Comparison of ENCODE assay signal across 23 cellular contexts in the genomic region with DNA sequence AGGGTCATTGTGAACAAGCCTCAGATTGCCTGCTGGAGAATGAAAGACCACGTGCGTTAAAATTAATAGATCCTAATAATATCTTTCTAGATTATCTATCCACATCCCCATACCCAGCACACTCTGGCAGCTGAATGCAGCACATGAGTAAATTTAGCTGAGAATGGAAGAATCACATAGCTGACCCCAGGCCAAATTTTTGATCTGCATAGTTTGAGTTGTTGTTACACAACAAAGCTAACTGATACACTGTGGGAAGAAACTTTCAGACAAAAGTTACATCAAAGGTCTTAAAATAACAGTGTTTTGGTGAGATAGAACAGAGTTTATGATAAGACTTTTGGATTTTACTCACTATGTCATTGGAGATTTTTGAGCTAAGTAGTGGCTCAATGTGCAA.
"Had no signal": no experiment of that assay in that cellular context is flagged by ENCODE, and none has a peak within 500 bp of the region (broad histone marks: within the 10 kb centered on the region; RNA-seq: fewer than 3 reads in every experiment).

No MANE protein-coding gene starts in this region.

- H3K4me2 ChIP-seq: SK-N-SH had no signal

- H3K36me3 ChIP-seq: adrenal gland, SJSA1 had no signal

- H3K9me2 ChIP-seq: SK-N-SH had no signal

- H3K4me3 ChIP-seq: adrenal gland, body of pancreas, SJSA1 had no signal

- DNase-seq: activated CD4-positive, alpha-beta T cell treated with anti-CD3 and anti-CD28 coated beads for 36 hours; activated CD4-positive, alpha-beta T cell treated with anti-CD3 and anti-CD28 coated beads, Interleukin-2, amount 10 ng/mL, durations not matched to agents 7 days and 5 days; activated CD4-positive, alpha-beta T cell treated with anti-CD3 and anti-CD28 coated beads, Interleukin-2, amount 50 U/mL, for 48 hours; activated CD8-positive, alpha-beta T cell treated with anti-CD3 and anti-CD28 coated beads, Interleukin-2, amount 10 ng/mL, durations not matched to agents 7 days and 5 days; activated gamma-delta T cell; activated naive CD4-positive, alpha-beta T cell treated with Interleukin-2 at 50 U/mL for 16 hours; activated T-cell treated with anti-CD3 and anti-CD28 coated beads, Interleukin-2, amount 50 U/mL, for 24 hours; adrenal gland; body of pancreas; caudate nucleus; Karpas-422; NCI-H1105 treated with DMSO at 0.1 percent for 48 hours; NCI-H1436; NCI-H1694 treated with DMSO at 0.1 percent for 48 hours; NCI-H2029; NCI-H345; NCI-H524 treated with DMSO at 0.1 percent for 48 hours; SHP77 treated with DMSO at 0.1 percent for 48 hours; SK-N-SH had no signal

- H3K27ac ChIP-seq: adrenal gland, body of pancreas, SJSA1 had no signal

- H3K4me1 ChIP-seq: adrenal gland, body of pancreas, SJSA1 had no signal

- ATAC-seq: activated CD4-positive, alpha-beta T cell treated with anti-CD3 and anti-CD28 coated beads for 36 hours; activated CD4-positive, CD25-positive, alpha-beta regulatory T cell treated with anti-CD3 and anti-CD28 coated beads, Interleukin-2, amount 50 U/mL, for 24 hours; activated CD8-positive, alpha-beta T cell treated with anti-CD3 and anti-CD28 coated beads, Interleukin-2, amount 10 ng/mL, durations not matched to agents 7 days and 5 days; body of pancreas; Panc1; WTC11 had no signal

- H3K27me3 ChIP-seq: adrenal gland, body of pancreas, SJSA1 had no signal

- H3K9me3 ChIP-seq: adrenal gland, SJSA1, SK-N-SH had no signal

- H3K9ac ChIP-seq: SK-N-SH had no signal
